In genomic region chr1:245657371-245657770, GRCh38 we compare ENCODE assay signal across 25 cellular contexts.
DNase-seq lines count a peak whose midpoint lies in the region; ATAC-seq and TF ChIP-seq lines count a peak whose summit lies in the region.
"Had no signal": no experiment of that assay in that cellular context is flagged by ENCODE, and none has a peak within 500 bp of the region (broad histone marks: within the 10 kb centered on the region; RNA-seq: fewer than 3 reads in every experiment).

No MANE protein-coding gene starts in this region.

- H3F3A ChIP-seq in GM23338 (replicated peaks; ENCODE audit: low read depth) (no peaks in the 10 kb centered on the region), neural progenitor cell (ENCODE audit: low read depth) (no peaks in the 10 kb centered on the region)

- WGBS in endodermal cell (ENCODE audit: insufficient coverage in 1 of 2, insufficient read length in 1 of 2), 2 experiments: 79 to 92% methylated on average over 2 to 6 of the region's 6 CpGs

- H3K9me3 ChIP-seq in Karpas-422 (ENCODE audit: low read length) (no peaks in the 10 kb centered on the region), endodermal cell (ENCODE audit: control insufficient read depth, low read length) (peaks cover 4% of the 10 kb centered on the region), neural progenitor cell (ENCODE audit: low read depth) (no peaks in the 10 kb centered on the region)
- H3K9me3 ChIP-seq: A549; BLaER1 treated with 17β-estradiol and CSF1 and Interleukin-3, amounts not matched to agents 10 nM and 100 nM; MG63; SJSA1 had no signal

- peaks cover 5% of the 10 kb centered on the region for H3K27me3 Mint-ChIP-seq in GM23338 (ENCODE audit: insufficient read depth, low read depth, poor library complexity)
- no peaks in the 10 kb centered on the region for H3K27me3 Mint-ChIP-seq in endodermal cell (ENCODE audit: insufficient read depth)
- no peaks in the 10 kb centered on the region for H3K27me3 Mint-ChIP-seq in neural progenitor cell (ENCODE audit: insufficient read depth, low read depth)
- H3K27me3 Mint-ChIP-seq: CD4-positive, alpha-beta T cell had no signal

- H3K4me3 ChIP-seq in GM23338 (no peak overlapping the region), Karpas-422 (ENCODE audit: low read length) (no peak overlapping the region), endodermal cell (ENCODE audit: low read length) (no peak overlapping the region), neural progenitor cell (no peak overlapping the region)
- H3K4me3 ChIP-seq: A549; BLaER1 treated with 17β-estradiol and CSF1 and Interleukin-3, amounts not matched to agents 10 nM and 100 nM; MG63; SJSA1 had no signal

- H3K4me1 Mint-ChIP-seq in GM23338 (peaks cover 30% of the 10 kb centered on the region), endodermal cell (peaks cover 34% of the 10 kb centered on the region), neural progenitor cell (peaks cover 2% of the 10 kb centered on the region)

- no peak overlapping the region for H3K4me3 Mint-ChIP-seq in GM23338
- no peak overlapping the region for H3K4me3 Mint-ChIP-seq in endodermal cell
- no peak overlapping the region for H3K4me3 Mint-ChIP-seq in neural progenitor cell
- H3K4me3 Mint-ChIP-seq: CD4-positive, alpha-beta T cell had no signal

- H3K9me3 Mint-ChIP-seq in GM23338 (peaks cover 5% of the 10 kb centered on the region; the same call in 2 of the 3 replicates), endodermal cell (peaks cover 5% of the 10 kb centered on the region), neural progenitor cell (no peaks in the 10 kb centered on the region)
- H3K9me3 Mint-ChIP-seq: CD4-positive, alpha-beta T cell had no signal

- H4K20me1 ChIP-seq in GM23338 (replicated peaks; ENCODE audit: insufficient read depth): no peaks in the 10 kb centered on the region
- H4K20me1 ChIP-seq in Karpas-422 (ENCODE audit: insufficient read depth, low read depth, low read length): no peaks in the 10 kb centered on the region
- no peaks in the 10 kb centered on the region for H4K20me1 ChIP-seq in neural progenitor cell (ENCODE audit: low read depth)
- H4K20me1 ChIP-seq: BLaER1 treated with 17β-estradiol and CSF1 and Interleukin-3, amounts not matched to agents 10 nM and 100 nM had no signal

- H3K27ac ChIP-seq in GM23338 (ENCODE audit: low read depth) (no peak overlapping the region), Karpas-422 (ENCODE audit: low read length) (peak overlapping the region; percentile 67), endodermal cell (ENCODE audit: low read depth, low read length) (no peak overlapping the region), neural progenitor cell (no peak overlapping the region)
- H3K27ac ChIP-seq: A549; BLaER1 treated with 17β-estradiol and CSF1 and Interleukin-3, amounts not matched to agents 10 nM and 100 nM; SJSA1 had no signal

- H3K79me2 ChIP-seq in GM23338 (replicated peaks; ENCODE audit: insufficient read depth) (no peaks in the 10 kb centered on the region), Karpas-422 (ENCODE audit: low read length) (no peaks in the 10 kb centered on the region), neural progenitor cell (ENCODE audit: low read depth) (no peaks in the 10 kb centered on the region)

- DNase-seq in GM23338 (ENCODE audit: low spot score) (peak; percentile 78), Karpas-422 (no peak), endodermal cell (peak; percentile 56), neural progenitor cell (ENCODE audit: low spot score) (no peak), HUDEP-2 (lab: John Stamatoyannopoulos, UW; ENCODE audit: unreplicated experiment in 76 of 76) (no peak)
- no peak for DNase-seq in activated effector memory CD4-positive, alpha-beta T cell treated with anti-CD3 and anti-CD28 coated beads, Interleukin-2, amount 50 U/mL, for 16 hours
- DNase-seq: AML-193; CD4-positive, alpha-beta T cell; DMS53; GF-D8; KBM-7; MG63; NCI-H1105 treated with DMSO at 0.1 percent for 48 hours; NCI-H146; NCI-H2029; NCI-H446; NCI-H524 treated with DMSO at 0.1 percent for 48 hours; NCI-H774; NK-92 treated with Interleukin-12 subunit alpha and Interleukin-12 subunit beta, amount 100 ng/mL, for 24 hours; Right ventricle myocardium superior; RPMI8226 had no signal

- no peaks in the 10 kb centered on the region for H3K36me3 ChIP-seq in GM23338 (ENCODE audit: insufficient read depth)
- H3K36me3 ChIP-seq in Karpas-422 (ENCODE audit: insufficient read depth, low read length): peaks cover 3% of the 10 kb centered on the region; the same call in 1 of the 2 replicates
- peaks cover 5% of the 10 kb centered on the region for H3K36me3 ChIP-seq in endodermal cell (ENCODE audit: control insufficient read depth, insufficient read depth, low read length)
- no peaks in the 10 kb centered on the region for H3K36me3 ChIP-seq in neural progenitor cell
- H3K36me3 ChIP-seq: BLaER1 treated with 17β-estradiol and CSF1 and Interleukin-3, amounts not matched to agents 10 nM and 100 nM; MG63; SJSA1 had no signal

- ATAC-seq in GM23338 (peak; percentile 78), HG02678 (IDR thresholded peaks at IDR 0.05; ENCODE audit: unreplicated experiment) (no peak)
- ATAC-seq: A549 had no signal

- H3K9me2 ChIP-seq in GM23338 (ENCODE audit: insufficient read depth): no peaks in the 10 kb centered on the region
- no peaks in the 10 kb centered on the region for H3K9me2 ChIP-seq in Karpas-422 (replicated peaks; ENCODE audit: insufficient read depth, low read length)

- H3K9ac ChIP-seq in Karpas-422 (ENCODE audit: low read length): no peak overlapping the region
- no peak overlapping the region for H3K9ac ChIP-seq in endodermal cell (ENCODE audit: extremely low read depth, low read length, poor library complexity, severe bottlenecking)
- H3K9ac ChIP-seq in neural progenitor cell: no peak overlapping the region
- H3K9ac ChIP-seq: BLaER1 treated with 17β-estradiol and CSF1 and Interleukin-3, amounts not matched to agents 10 nM and 100 nM had no signal

- H3K27me3 ChIP-seq in GM23338 (ENCODE audit: insufficient read depth) (no peaks in the 10 kb centered on the region), Karpas-422 (ENCODE audit: low read length) (no peaks in the 10 kb centered on the region), endodermal cell (ENCODE audit: control insufficient read depth, insufficient read depth, low read length, poor library complexity, severe bottlenecking) (no peaks in the 10 kb centered on the region), neural progenitor cell (no peaks in the 10 kb centered on the region)
- H3K27me3 ChIP-seq: BLaER1 treated with 17β-estradiol and CSF1 and Interleukin-3, amounts not matched to agents 10 nM and 100 nM; MG63; SJSA1 had no signal

- H3K4me2 ChIP-seq in GM23338: no peak overlapping the region
- H3K4me2 ChIP-seq in Karpas-422 (ENCODE audit: low read depth, low read length, poor library complexity, severe bottlenecking): no peak overlapping the region
- no peak overlapping the region for H3K4me2 ChIP-seq in neural progenitor cell
- H3K4me2 ChIP-seq: A549; BLaER1 treated with 17β-estradiol and CSF1 and Interleukin-3, amounts not matched to agents 10 nM and 100 nM had no signal

- H2AFZ ChIP-seq in GM23338 (no peak overlapping the region), Karpas-422 (ENCODE audit: low read length) (no peak overlapping the region), neural progenitor cell (replicated peaks) (peak overlapping the region; percentile 82)

- H3K27ac Mint-ChIP-seq in GM23338 (peak overlapping the region; percentile 63), endodermal cell (peak overlapping the region; percentile 8), neural progenitor cell (no peak overlapping the region)
- H3K27ac Mint-ChIP-seq: CD4-positive, alpha-beta T cell had no signal

- TF ChIP-seq CTCF in GM23338 (conservative IDR thresholded peaks at IDR 0.05; ENCODE audit: low read depth in 2 of 2) (no peak), endodermal cell (conservative IDR thresholded peaks at IDR 0.05) (no peak), neural progenitor cell (IDR thresholded peaks at IDR 0.05) (no peak)

- H3K4me1 ChIP-seq in GM23338 (ENCODE audit: insufficient read depth) (no peaks in the 10 kb centered on the region), Karpas-422 (ENCODE audit: low read length) (peaks cover 42% of the 10 kb centered on the region), endodermal cell (ENCODE audit: control insufficient read depth, insufficient read depth, low read length) (peaks cover 10% of the 10 kb centered on the region), neural progenitor cell (peaks cover 9% of the 10 kb centered on the region)
- H3K4me1 ChIP-seq: A549, SJSA1 had no signal

- H3K36me3 Mint-ChIP-seq in GM23338 (ENCODE audit: low read depth) (no peaks in the 10 kb centered on the region), endodermal cell (ENCODE audit: low read depth) (peaks cover 20% of the 10 kb centered on the region), neural progenitor cell (peaks cover 3% of the 10 kb centered on the region)

TF ChIP-seq in GM23338, 12 proteins besides CTCF, POLR2A, EP300 and RAD21 (continues in another document):
- no peak for TF ChIP-seq STAT1 (IDR thresholded peaks at IDR 0.05; ENCODE audit: unreplicated experiment)
- no peak for TF ChIP-seq EZH2 (IDR thresholded peaks at IDR 0.05; ENCODE audit: low read depth, unreplicated experiment)
- no peak for TF ChIP-seq EZH2phosphoT487 (IDR thresholded peaks at IDR 0.05; ENCODE audit: unreplicated experiment)
- TF ChIP-seq NANOG (IDR thresholded peaks at IDR 0.05; ENCODE audit: borderline replicate concordance): no peak
- no peak for TF ChIP-seq ZNF331 (CRISPR knock-in tag; IDR thresholded peaks at IDR 0.05; ENCODE audit: low read depth)

Comparison
In these comparisons a context has a peak if more than half of its experiments do, and no peak if none do; other contexts are left out.
1. DNase-seq: peak in GM23338 (single experiment) and endodermal cell (single experiment); none in Karpas-422 (single experiment), neural progenitor cell (single experiment), activated effector memory CD4-positive, alpha-beta T cell treated with anti-CD3 and anti-CD28 coated beads, Interleukin-2, amount 50 U/mL, for 16 hours (single experiment) and HUDEP-2 (0 of 76).